ENCODE assay signal across 8 cellular contexts in the genomic region with DNA sequence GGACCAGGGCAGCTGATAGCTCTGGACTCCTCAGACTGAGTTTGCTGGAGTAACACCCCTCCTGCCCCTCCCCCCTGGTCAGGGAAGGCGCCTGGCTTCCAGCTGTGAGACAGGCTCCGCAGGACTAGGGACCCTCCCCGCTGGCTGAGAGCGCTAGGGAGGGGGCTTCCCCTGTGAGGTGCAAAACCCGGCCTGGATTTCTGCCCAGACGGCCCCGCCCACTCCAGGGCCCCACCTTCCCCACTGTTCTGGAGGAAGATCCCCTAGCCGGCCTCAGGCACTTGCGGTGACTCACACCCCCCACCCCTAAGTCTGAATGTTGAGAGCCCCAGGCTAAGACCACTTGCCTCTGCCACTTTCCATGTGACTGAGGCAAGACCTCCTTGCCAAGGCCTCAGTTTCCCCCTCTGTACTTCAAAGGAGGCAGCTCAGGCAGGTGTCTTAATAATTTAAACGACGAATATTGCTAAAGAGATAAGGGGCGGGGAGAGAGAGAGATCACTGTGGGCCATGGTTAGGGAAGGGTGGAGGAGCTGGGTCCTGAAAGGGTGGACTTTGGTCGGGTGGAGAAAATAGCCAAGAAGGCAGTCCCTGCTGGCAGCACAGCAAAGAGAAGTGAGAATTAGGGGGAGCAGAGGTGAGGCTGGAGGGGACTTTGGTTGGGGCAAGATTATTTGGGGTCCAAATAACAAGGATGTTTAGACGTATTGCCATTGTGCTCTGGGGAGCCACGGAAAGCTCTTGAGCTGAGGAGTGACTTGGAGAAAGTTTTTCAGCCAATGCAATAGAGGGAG. TPM values are rescaled to one million over a fixed set of nuclear protein-coding genes. Genes with fewer than 3 reads are reported as not detected.
A peak's percentile ranks its signal among the peaks of the same experiment; 100 is the strongest.
DNase-seq lines count a peak whose midpoint lies in the region; ATAC-seq and TF ChIP-seq lines count a peak whose summit lies in the region.

No MANE protein-coding gene starts in this region.

- H3K27me3 Mint-ChIP-seq in activated naive CD8-positive, alpha-beta T cell treated with anti-CD3 and anti-CD28 coated beads, Interleukin-2, amount 10 ng/mL, durations not matched to agents 7 days and 5 days = peaks cover 56% of the 10 kb centered on the region
- H3K27me3 Mint-ChIP-seq in stimulated activated naive B cell treated with anti-CD40 and anti-IgM and Interleukin-4, amounts not matched to agents 10 μg/mL and 1 μg/mL and 100 μg/mL, for 72 hours = peaks cover 66 to 70% of the 10 kb centered on the region in 2 donors

- no peak overlapping the region for H3K4me3 ChIP-seq in NB4 (ENCODE audit: low read depth, low read length)

- peaks cover 9% of the 10 kb centered on the region for H3K4me1 Mint-ChIP-seq in activated naive CD8-positive, alpha-beta T cell treated with anti-CD3 and anti-CD28 coated beads, Interleukin-2, amount 10 ng/mL, durations not matched to agents 7 days and 5 days
- H3K4me1 Mint-ChIP-seq in stimulated activated naive B cell treated with anti-CD40 and anti-IgM and Interleukin-4, amounts not matched to agents 10 μg/mL and 1 μg/mL and 100 μg/mL, for 72 hours = peaks cover 14 to 22% of the 10 kb centered on the region in 2 donors

- peak overlapping the region; percentile 32 for H3K4me3 Mint-ChIP-seq in activated naive CD8-positive, alpha-beta T cell treated with anti-CD3 and anti-CD28 coated beads, Interleukin-2, amount 10 ng/mL, durations not matched to agents 7 days and 5 days
- peak overlapping the region; percentile 17 to 36 for H3K4me3 Mint-ChIP-seq in stimulated activated naive B cell treated with anti-CD40 and anti-IgM and Interleukin-4, amounts not matched to agents 10 μg/mL and 1 μg/mL and 100 μg/mL, for 72 hours

- no peak for TF ChIP-seq CTCF in NB4 (IDR thresholded peaks at IDR 0.05; ENCODE audit: low read depth, low read length)

- no peak overlapping the region for H3K27ac Mint-ChIP-seq in activated naive CD8-positive, alpha-beta T cell treated with anti-CD3 and anti-CD28 coated beads, Interleukin-2, amount 10 ng/mL, durations not matched to agents 7 days and 5 days
- H3K27ac Mint-ChIP-seq in stimulated activated naive B cell treated with anti-CD40 and anti-IgM and Interleukin-4, amounts not matched to agents 10 μg/mL and 1 μg/mL and 100 μg/mL, for 72 hours = no peak overlapping the region

- ATAC-seq in activated naive CD8-positive, alpha-beta T cell treated with anti-CD3 and anti-CD28 coated beads, Interleukin-2, amount 10 ng/mL, durations not matched to agents 7 days and 5 days (ENCODE audit: low read depth) = no peak
- ATAC-seq in stimulated activated naive B cell treated with anti-CD40 and anti-IgM and Interleukin-4, amounts not matched to agents 10 μg/mL and 1 μg/mL and 100 μg/mL, for 72 hours (replicated peaks) = peak; percentile 14 to 24
- ATAC-seq in GM19395 (IDR thresholded peaks at IDR 0.05; ENCODE audit: unreplicated experiment) = no peak
- ATAC-seq in GM18517 (IDR thresholded peaks at IDR 0.05; ENCODE audit: unreplicated experiment) = no peak

- no peaks in the 10 kb centered on the region for H3K9me3 Mint-ChIP-seq in activated naive CD8-positive, alpha-beta T cell treated with anti-CD3 and anti-CD28 coated beads, Interleukin-2, amount 10 ng/mL, durations not matched to agents 7 days and 5 days
- H3K9me3 Mint-ChIP-seq in stimulated activated naive B cell treated with anti-CD40 and anti-IgM and Interleukin-4, amounts not matched to agents 10 μg/mL and 1 μg/mL and 100 μg/mL, for 72 hours = no peaks in the 10 kb centered on the region

- peak; percentile 20 for DNase-seq in DMS 273 treated with DMSO at 0.1 percent for 48 hours (lab: John Stamatoyannopoulos, UW)
- peak; percentile 84 for DNase-seq in NB4 (ENCODE audit: low read depth)
- no peak for DNase-seq in activated naive CD8-positive, alpha-beta T cell treated with anti-CD3 and anti-CD28 coated beads, Interleukin-2, amount 10 ng/mL, durations not matched to agents 7 days and 5 days
- peak; percentile 64 for DNase-seq in kidney tubule cell (ENCODE audit: low spot score)
- no peak for DNase-seq in stimulated activated naive B cell treated with anti-CD40 and anti-IgM and Interleukin-4, amounts not matched to agents 10 μg/mL and 1 μg/mL and 100 μg/mL, for 72 hours
- no peak for DNase-seq in 8988T

- H3K36me3 Mint-ChIP-seq in activated naive CD8-positive, alpha-beta T cell treated with anti-CD3 and anti-CD28 coated beads, Interleukin-2, amount 10 ng/mL, durations not matched to agents 7 days and 5 days = no peaks in the 10 kb centered on the region
- peaks cover 0 to 2% of the 10 kb centered on the region in 2 donors for H3K36me3 Mint-ChIP-seq in stimulated activated naive B cell treated with anti-CD40 and anti-IgM and Interleukin-4, amounts not matched to agents 10 μg/mL and 1 μg/mL and 100 μg/mL, for 72 hours

- POLR2A ChIA-PET in activated naive CD8-positive, alpha-beta T cell treated with anti-CD3 and anti-CD28 coated beads, Interleukin-2, amount 10 ng/mL, durations not matched to agents 7 days and 5 days (lab: Charles Lee) = no interaction called here

- no peak for TF ChIP-seq POLR2A in NB4 (IDR thresholded peaks at IDR 0.05; ENCODE audit: extremely low read depth, insufficient read length)

RNA-seq across cellular contexts. Expression of a gene that starts 1.0 kb away (rescaled TPM):
- total RNA-seq in activated naive CD8-positive, alpha-beta T cell treated with anti-CD3 and anti-CD28 coated beads, Interleukin-2, amount 10 ng/mL, durations not matched to agents 7 days and 5 days = under 1 TPM; 0.20 to 0.25 TPM

Comparison
In these comparisons a context has a peak if more than half of its experiments do, and no peak if none do; other contexts are left out.
1. DNase-seq: peak in DMS 273 treated with DMSO at 0.1 percent for 48 hours (single experiment), NB4 (single experiment) and kidney tubule cell (single experiment); none in activated naive CD8-positive, alpha-beta T cell treated with anti-CD3 and anti-CD28 coated beads, Interleukin-2, amount 10 ng/mL, durations not matched to agents 7 days and 5 days (single experiment), stimulated activated naive B cell treated with anti-CD40 and anti-IgM and Interleukin-4, amounts not matched to agents 10 μg/mL and 1 μg/mL and 100 μg/mL, for 72 hours (single experiment) and 8988T (single experiment).
2. ATAC-seq: peak in stimulated activated naive B cell treated with anti-CD40 and anti-IgM and Interleukin-4, amounts not matched to agents 10 μg/mL and 1 μg/mL and 100 μg/mL, for 72 hours (2 of 2); none in activated naive CD8-positive, alpha-beta T cell treated with anti-CD3 and anti-CD28 coated beads, Interleukin-2, amount 10 ng/mL, durations not matched to agents 7 days and 5 days (single experiment), GM19395 (single experiment) and GM18517 (single experiment).